6 cellular contexts compared by ENCODE assay signal in genomic region chr6:169697115-169697514, GRCh38. TPM values are rescaled to one million over a fixed set of nuclear protein-coding genes. Genes with fewer than 3 reads are reported as not detected.
A peak's percentile ranks its signal among the peaks of the same experiment; 100 is the strongest.
DNase-seq lines count a peak whose midpoint lies in the region; ATAC-seq, FAIRE-seq and TF ChIP-seq lines count a peak whose summit lies in the region.
"Not testable (repeated sequence)": the region's sequence is repeated elsewhere in the genome, so short reads cannot be mapped to it uniquely, and the experiment has no call there.

No MANE protein-coding gene starts in this region.

- not testable (repeated sequence) for H3K27me3 Mint-ChIP-seq in GM23338 (ENCODE audit: insufficient read depth, low read depth, poor library complexity); osteocyte (ENCODE audit: unreplicated experiment)

- RAD21 ChIA-PET in GM12878 (lab: Charles Lee; ENCODE audit: unreplicated experiment) = not testable (repeated sequence)

- not testable (repeated sequence) for H3K36me3 ChIP-seq in GM23338 (ENCODE audit: insufficient read depth); GM12878 (ENCODE audit: control insufficient read depth in 2 of 2, insufficient read depth in 2 of 2, low read length in 1 of 2)

- not testable (repeated sequence) for H3K9me3 ChIP-seq in GM12878 (replicated peaks; ENCODE audit: control insufficient read depth, insufficient read depth, low read length)

- not testable (repeated sequence) for H3K4me3 ChIP-seq in AG09309 (ENCODE audit: control insufficient read depth, low read depth, low read length); GM23338; GM12878

- not testable (repeated sequence) for H3K27ac ChIP-seq in GM23338 (ENCODE audit: low read depth); GM12878 (ENCODE audit: control insufficient read depth, insufficient read depth); foreskin keratinocyte

- CTCF ChIA-PET in GM12878 (lab: Yijun Ruan, JAX) = interaction anchor here (1.3 kb wide), 1 partner anchor 93 kb away, joined by 3 read pairs; no protein-coding TSS in a partner anchor

- TF ChIP-seq POLR2A in GM12878 (IDR thresholded peaks at IDR 0.05; ENCODE audit: low read depth, low read length) = not testable (repeated sequence)

- not testable (repeated sequence) for H3F3A ChIP-seq in GM23338 (replicated peaks; ENCODE audit: low read depth)

- H3K79me2 ChIP-seq in GM23338 (replicated peaks; ENCODE audit: insufficient read depth) = peaks cover 82% of the 10 kb centered on the region
- H3K79me2 ChIP-seq in GM12878 (ENCODE audit: control insufficient read depth, insufficient read depth, low read length) = peaks cover 16% of the 10 kb centered on the region

- H3K27me3 ChIP-seq in GM23338 (ENCODE audit: insufficient read depth); GM12878 (replicated peaks in 1 of 2; ENCODE audit: control insufficient read depth in 2 of 2, insufficient read depth in 2 of 2, low read length in 1 of 2); foreskin keratinocyte: not testable (repeated sequence)

- H3K27ac Mint-ChIP-seq in GM23338; osteocyte (ENCODE audit: unreplicated experiment): not testable (repeated sequence)

- H3K4me2 ChIP-seq in GM23338; GM12878 (ENCODE audit: control insufficient read depth, insufficient read depth): not testable (repeated sequence)

- H3K36me3 Mint-ChIP-seq in GM23338 (ENCODE audit: low read depth) = peaks cover 54% of the 10 kb centered on the region
- H3K36me3 Mint-ChIP-seq in osteocyte (ENCODE audit: unreplicated experiment) = not testable (repeated sequence)

- not testable (repeated sequence) for ATAC-seq in GM23338, GM12878, foreskin keratinocyte

- not testable (repeated sequence) for DNase-seq in AG09309 (ENCODE audit: low read depth); GM12878 (ENCODE audit: low read depth, low spot score); foreskin keratinocyte; osteocyte (ENCODE audit: extremely low spot score, unreplicated experiment)
- DNase-seq in GM23338 (ENCODE audit: low spot score) (peak; percentile 71), SK-MEL-5 (ENCODE audit: low read depth, low spot score) (peak; percentile 17)

- H3K4me1 Mint-ChIP-seq in GM23338 (peaks cover 21% of the 10 kb centered on the region), osteocyte (ENCODE audit: unreplicated experiment) (peaks cover 11% of the 10 kb centered on the region)

- not testable (repeated sequence) for TF ChIP-seq EP300 in GM12878 (IDR thresholded peaks at IDR 0.05; ENCODE audit: borderline replicate concordance in 1 of 2, control insufficient read depth in 1 of 2, low read depth in 2 of 2, low read length in 2 of 2)

- in situ Hi-C loops in SK-MEL-5 (cut with HindIII; ENCODE audit: low pct_unique_long_range_greater_than_20kb, low sequenced_read_pairs); GM12878 (cut with MboI): not testable (repeated sequence)

- BruUV-seq in GM12878 (replicated peaks; lab: Mats Ljungman, UMichigan) = not testable (repeated sequence)

- H2AFZ ChIP-seq in GM23338; GM12878 (ENCODE audit: control insufficient read depth, low read depth, low read length): not testable (repeated sequence)

- H3K9ac ChIP-seq in GM12878 (ENCODE audit: control insufficient read depth, insufficient read depth, low read length) = not testable (repeated sequence)

- not testable (repeated sequence) for H3K9me3 Mint-ChIP-seq in GM23338; osteocyte (ENCODE audit: unreplicated experiment)

- TF ChIP-seq RAD21 in GM12878 (IDR thresholded peaks at IDR 0.05; ENCODE audit: insufficient read depth, low read depth, low read length) = not testable (repeated sequence)

- POLR2A ChIA-PET in GM12878 (lab: Charles Lee) = not testable (repeated sequence)

- peaks cover 12% of the 10 kb centered on the region; the same call in 1 of the 2 replicates for H4K20me1 ChIP-seq in GM23338 (replicated peaks; ENCODE audit: insufficient read depth)
- H4K20me1 ChIP-seq in GM12878 (ENCODE audit: control insufficient read depth, insufficient read depth) = not testable (repeated sequence)

- TF ChIP-seq CTCF in AG09309 (IDR thresholded peaks at IDR 0.05; ENCODE audit: control insufficient read depth, insufficient read depth, low read depth, low read length, missing control alignments) (peak; percentile 36), GM23338 (conservative IDR thresholded peaks at IDR 0.05; ENCODE audit: low read depth in 2 of 2) (peak; percentile 67 to 80), GM12878 (IDR thresholded peaks at IDR 0.05 in 2 of 3, conservative IDR thresholded peaks at IDR 0.05 in 1 of 3; ENCODE audit: control insufficient read depth in 2 of 3, extremely low read depth in 1 of 3, insufficient read depth in 1 of 3, low read depth in 3 of 3, low read length in 3 of 3) (peak in 2 of 3 experiments; percentile 18 to 19; a peak in 3 of 6 replicates), foreskin keratinocyte (conservative IDR thresholded peaks at IDR 0.05) (peak; percentile 46), osteocyte (IDR thresholded peaks at IDR 0.05) (peak; percentile 48)

- intact Hi-C loops in GM12878 (cut with micrococcal nuclease; ENCODE audit: unreplicated experiment) = not testable (repeated sequence)

- not testable (repeated sequence) for H3K9me2 ChIP-seq in GM23338 (ENCODE audit: insufficient read depth)

- not testable (repeated sequence) for H3K4me3 Mint-ChIP-seq in GM23338; osteocyte (ENCODE audit: unreplicated experiment)

- FAIRE-seq in GM12878 (lab: Jason Lieb, UNC) = not testable (repeated sequence)

- WGBS in GM12878 (ENCODE audit: insufficient coverage, insufficient replicate concordance, low lambda C conversion rate, missing lambda C conversion rate) = 97% methylated on average over 10 of the region's 10 CpGs

- H3K4me1 ChIP-seq in GM23338 (ENCODE audit: insufficient read depth) (peaks cover 11% of the 10 kb centered on the region), foreskin keratinocyte (peaks cover 14% of the 10 kb centered on the region)
- not testable (repeated sequence) for H3K4me1 ChIP-seq in GM12878 (ENCODE audit: control insufficient read depth, insufficient read depth, low read length)

- SMC1A ChIA-PET in GM12878 (lab: Charles Lee; ENCODE audit: uncharacterized antibody, unreplicated experiment) = not testable (repeated sequence)

RNA-seq across cellular contexts. Expression of gene WDR27, which starts 4.7 kb away (rescaled TPM):
- total RNA-seq in GM23338 (2014; rRNA removed; shearing (Covaris generic)) = 65.9 and 80.4 TPM in 2 replicates
- polyA plus RNA-seq in GM23338 (2016; fragmentation: Nextera tagmentation; extraction: Ambion mirVana) (42.8 and 55.3 TPM in 2 replicates), GM12878 (2011; rRNA removed) (33.2 and 37.5 TPM in 2 replicates), GM12878 (2014; fragmentation: Illumina TruSeq; extraction: Trizol) (10.0 and 10.2 TPM in 2 replicates), GM12878 (2014; fragmentation: Nextera tagmentation; extraction: Ambion mirVana) (1 to 10 TPM; 1.9 to 3.8 TPM), GM12878 (2014; rRNA removed) (31.5 and 33.7 TPM in 2 replicates), GM12878 (2016; fragmentation: Nextera tagmentation; extraction: Ambion mirVana) (10 to 100 TPM; 19.2 to 22.0 TPM), foreskin keratinocyte (8.9 and 9.9 TPM in 2 replicates)
- total RNA-seq in SK-MEL-5 (2014; rRNA removed; shearing (Covaris generic)) = 10.2 and 10.8 TPM in 2 replicates
- polyA plus RNA-seq in SK-MEL-5 (2015; cell fraction: cytosol; rRNA removed) = 16.0 and 18.6 TPM in 2 replicates
- 207 and 319 TPM in 2 replicates for polyA plus RNA-seq in SK-MEL-5 (2015; cell fraction: nucleus; rRNA removed)
- 205 and 222 TPM in 2 replicates for total RNA-seq in GM12878 (2013; cell fraction: nucleolus; rRNA removed)
- total RNA-seq in GM12878 (2014; rRNA removed) (18.8 and 20.8 TPM in 2 replicates), GM12878 (2014; rRNA removed; fragmentation: Illumina TruSeq; extraction: Trizol) (9.8 and 11.9 TPM in 2 replicates), GM12878 (2021) (26.4 and 26.6 TPM in 2 replicates), foreskin keratinocyte (17.0 and 18.4 TPM in 2 replicates), osteocyte (37.0 and 37.4 TPM in 2 replicates)
- polyA plus RNA-seq in GM12878 (2011; ENCODE audit: low read depth) = 10.6 TPM
- 18.9 and 22.2 TPM in 2 replicates for polyA plus RNA-seq in GM12878 (2011; cell fraction: cytosol; rRNA removed)
- polyA plus RNA-seq in GM12878 (2011; cell fraction: nucleus; rRNA removed) = 394 and 455 TPM in 2 replicates
- polyA plus RNA-seq in GM12878 (2012) = 20.4 and 26.3 TPM in 2 replicates
- 15.5 and 16.8 TPM in 2 replicates for polyA minus RNA-seq in GM12878 (2011; rRNA and poly(A)+ RNA removed)
- 5.7 and 7.1 TPM in 2 replicates for polyA minus RNA-seq in GM12878 (2011; cell fraction: cytosol; rRNA and poly(A)+ RNA removed)
- polyA minus RNA-seq in GM12878 (2011; cell fraction: nucleus; rRNA and poly(A)+ RNA removed) = 54.3 and 68.3 TPM in 2 replicates

RNA-seq across cellular contexts. Expression of gene C6orf120, which starts 4.8 kb away (rescaled TPM):
- total RNA-seq in GM23338 (2014; rRNA removed; shearing (Covaris generic)) = 49.3 and 57.3 TPM in 2 replicates
- polyA plus RNA-seq in GM23338 (2016; fragmentation: Nextera tagmentation; extraction: Ambion mirVana) (18.3 and 18.8 TPM in 2 replicates), GM12878 (2011; rRNA removed) (14.6 and 19.7 TPM in 2 replicates), GM12878 (2014; fragmentation: Illumina TruSeq; extraction: Trizol) (14.3 and 18.5 TPM in 2 replicates), GM12878 (2014; fragmentation: Nextera tagmentation; extraction: Ambion mirVana) (1 to 10 TPM; 3.6 to 6.2 TPM), GM12878 (2014; rRNA removed) (15.9 and 19.5 TPM in 2 replicates), GM12878 (2016; fragmentation: Nextera tagmentation; extraction: Ambion mirVana) (10 to 100 TPM; 19.9 to 20.8 TPM), foreskin keratinocyte (7.0 and 8.2 TPM in 2 replicates)
- total RNA-seq in SK-MEL-5 (2014; rRNA removed; shearing (Covaris generic)) = 48.8 and 51.8 TPM in 2 replicates
- polyA plus RNA-seq in SK-MEL-5 (2015; cell fraction: cytosol; rRNA removed) = 55.2 and 67.5 TPM in 2 replicates
- polyA plus RNA-seq in SK-MEL-5 (2015; cell fraction: nucleus; rRNA removed) = 38.9 and 41.0 TPM in 2 replicates
- 27.1 and 29.1 TPM in 2 replicates for total RNA-seq in GM12878 (2013; cell fraction: nucleolus; rRNA removed)
- total RNA-seq in GM12878 (2014; rRNA removed) (23.9 and 26.2 TPM in 2 replicates), GM12878 (2014; rRNA removed; fragmentation: Illumina TruSeq; extraction: Trizol) (16.9 and 17.4 TPM in 2 replicates), GM12878 (2021) (20.7 and 20.8 TPM in 2 replicates), foreskin keratinocyte (17.0 and 17.9 TPM in 2 replicates), osteocyte (32.3 and 33.1 TPM in 2 replicates)
- polyA plus RNA-seq in GM12878 (2011; ENCODE audit: low read depth) = 7.2 TPM
- polyA plus RNA-seq in GM12878 (2011; cell fraction: cytosol; rRNA removed) = 8.3 and 10.1 TPM in 2 replicates
- 12.9 and 14.0 TPM in 2 replicates for polyA plus RNA-seq in GM12878 (2011; cell fraction: nucleus; rRNA removed)
- polyA plus RNA-seq in GM12878 (2012) = 10.8 and 12.8 TPM in 2 replicates
- polyA minus RNA-seq in GM12878 (2011; rRNA and poly(A)+ RNA removed) = 7.2 and 8.7 TPM in 2 replicates
- 5.6 and 6.9 TPM in 2 replicates for polyA minus RNA-seq in GM12878 (2011; cell fraction: cytosol; rRNA and poly(A)+ RNA removed)
- polyA minus RNA-seq in GM12878 (2011; cell fraction: nucleus; rRNA and poly(A)+ RNA removed) = 12.3 and 16.0 TPM in 2 replicates

RNA-seq across cellular contexts. Expression of gene PHF10, which starts 27.2 kb away (rescaled TPM):
- total RNA-seq in GM23338 (2014; rRNA removed; shearing (Covaris generic)) = 44.7 and 48.1 TPM in 2 replicates
- 15.7 and 16.5 TPM in 2 replicates for polyA plus RNA-seq in GM23338 (2016; fragmentation: Nextera tagmentation; extraction: Ambion mirVana)
- total RNA-seq in SK-MEL-5 (2014; rRNA removed; shearing (Covaris generic)) = 15.2 and 15.4 TPM in 2 replicates
- 24.4 and 27.6 TPM in 2 replicates for polyA plus RNA-seq in SK-MEL-5 (2015; cell fraction: cytosol; rRNA removed)
- polyA plus RNA-seq in SK-MEL-5 (2015; cell fraction: nucleus; rRNA removed) = 32.1 and 38.6 TPM in 2 replicates
- total RNA-seq in GM12878 (2013; cell fraction: nucleolus; rRNA removed) = 57.5 and 57.7 TPM in 2 replicates
- 12.4 and 15.3 TPM in 2 replicates for total RNA-seq in GM12878 (2014; rRNA removed)
- total RNA-seq in GM12878 (2014; rRNA removed; fragmentation: Illumina TruSeq; extraction: Trizol) = 18.6 and 19.7 TPM in 2 replicates
- total RNA-seq in GM12878 (2021) = 23.5 and 24.6 TPM in 2 replicates
- 12.1 TPM for polyA plus RNA-seq in GM12878 (2011; ENCODE audit: low read depth)
- 35.6 and 49.6 TPM in 2 replicates for polyA plus RNA-seq in GM12878 (2011; rRNA removed)
- polyA plus RNA-seq in GM12878 (2011; cell fraction: cytosol; rRNA removed) = 11.2 and 15.3 TPM in 2 replicates
- 36.8 and 37.9 TPM in 2 replicates for polyA plus RNA-seq in GM12878 (2011; cell fraction: nucleus; rRNA removed)
- 16.8 and 24.7 TPM in 2 replicates for polyA plus RNA-seq in GM12878 (2012)
- 33.8 and 44.0 TPM in 2 replicates for polyA plus RNA-seq in GM12878 (2014; fragmentation: Illumina TruSeq; extraction: Trizol)
- 10 to 100 TPM; 11.6 to 13.1 TPM for polyA plus RNA-seq in GM12878 (2014; fragmentation: Nextera tagmentation; extraction: Ambion mirVana)
- polyA plus RNA-seq in GM12878 (2014; rRNA removed) = 23.8 and 24.5 TPM in 2 replicates
- 1 to 10 TPM; 3.8 to 7.1 TPM for polyA plus RNA-seq in GM12878 (2016; fragmentation: Nextera tagmentation; extraction: Ambion mirVana)
- polyA minus RNA-seq in GM12878 (2011; rRNA and poly(A)+ RNA removed) = 11.0 and 21.1 TPM in 2 replicates
- 7.5 and 9.3 TPM in 2 replicates for polyA minus RNA-seq in GM12878 (2011; cell fraction: cytosol; rRNA and poly(A)+ RNA removed)
- 13.7 and 16.4 TPM in 2 replicates for polyA minus RNA-seq in GM12878 (2011; cell fraction: nucleus; rRNA and poly(A)+ RNA removed)
- 19.9 and 21.6 TPM in 2 replicates for total RNA-seq in foreskin keratinocyte
- 19.8 and 21.9 TPM in 2 replicates for polyA plus RNA-seq in foreskin keratinocyte
- 50.6 and 50.8 TPM in 2 replicates for total RNA-seq in osteocyte

RNA-seq across cellular contexts. Expression of gene DYNLT2, which starts 54.3 kb away (rescaled TPM):
- 2.8 and 3.3 TPM in 2 replicates for total RNA-seq in GM23338 (2014; rRNA removed; shearing (Covaris generic))
- polyA plus RNA-seq in GM23338 (2016; fragmentation: Nextera tagmentation; extraction: Ambion mirVana) (1.6 and 4.4 TPM in 2 replicates), GM12878 (2011; rRNA removed) (5.3 and 9.2 TPM in 2 replicates), GM12878 (2014; fragmentation: Illumina TruSeq; extraction: Trizol) (5.7 and 8.8 TPM in 2 replicates), GM12878 (2014; fragmentation: Nextera tagmentation; extraction: Ambion mirVana) (1 to 10 TPM; 2.2 to 3.0 TPM), GM12878 (2014; rRNA removed) (5.0 and 5.9 TPM in 2 replicates), GM12878 (2016; fragmentation: Nextera tagmentation; extraction: Ambion mirVana) (1 to 10 TPM; 5.8 to 5.9 TPM), foreskin keratinocyte (0.26 and 0.30 TPM in 2 replicates)
- 0.61 and 1.4 TPM in 2 replicates for total RNA-seq in SK-MEL-5 (2014; rRNA removed; shearing (Covaris generic))
- 0.16 and 0.52 TPM in 2 replicates for polyA plus RNA-seq in SK-MEL-5 (2015; cell fraction: cytosol; rRNA removed)
- polyA plus RNA-seq in SK-MEL-5 (2015; cell fraction: nucleus; rRNA removed) = 7.8 and 9.8 TPM in 2 replicates
- 11.3 and 12.7 TPM in 2 replicates for total RNA-seq in GM12878 (2013; cell fraction: nucleolus; rRNA removed)
- total RNA-seq in GM12878 (2014; rRNA removed) (3.7 and 5.4 TPM in 2 replicates), GM12878 (2014; rRNA removed; fragmentation: Illumina TruSeq; extraction: Trizol) (5.5 TPM in 2 replicates), GM12878 (2021) (2.9 and 3.8 TPM in 2 replicates), foreskin keratinocyte (0.56 and 0.85 TPM in 2 replicates), osteocyte (1.4 and 3.0 TPM in 2 replicates)
- polyA plus RNA-seq in GM12878 (2011; ENCODE audit: low read depth) = 0.77 TPM
- 1.7 and 1.8 TPM in 2 replicates for polyA plus RNA-seq in GM12878 (2011; cell fraction: cytosol; rRNA removed)
- 2.2 and 2.3 TPM in 2 replicates for polyA plus RNA-seq in GM12878 (2011; cell fraction: nucleus; rRNA removed)
- polyA plus RNA-seq in GM12878 (2012) = 1.7 and 3.3 TPM in 2 replicates
- 0.82 and 1.1 TPM in 2 replicates for polyA minus RNA-seq in GM12878 (2011; rRNA and poly(A)+ RNA removed)
- polyA minus RNA-seq in GM12878 (2011; cell fraction: cytosol; rRNA and poly(A)+ RNA removed) = 0.67 and 1.1 TPM in 2 replicates
- 2.7 and 4.6 TPM in 2 replicates for polyA minus RNA-seq in GM12878 (2011; cell fraction: nucleus; rRNA and poly(A)+ RNA removed)

RNA-seq across cellular contexts. Expression of gene ERMARD, which starts 54.3 kb away (rescaled TPM):
- 7.6 and 11.7 TPM in 2 replicates for total RNA-seq in GM23338 (2014; rRNA removed; shearing (Covaris generic))
- 8.5 and 8.6 TPM in 2 replicates for polyA plus RNA-seq in GM23338 (2016; fragmentation: Nextera tagmentation; extraction: Ambion mirVana)
- 16.2 and 18.1 TPM in 2 replicates for total RNA-seq in SK-MEL-5 (2014; rRNA removed; shearing (Covaris generic))
- polyA plus RNA-seq in SK-MEL-5 (2015; cell fraction: cytosol; rRNA removed) = 8.7 and 10.9 TPM in 2 replicates
- polyA plus RNA-seq in SK-MEL-5 (2015; cell fraction: nucleus; rRNA removed) = 75.3 and 92.0 TPM in 2 replicates
- 49.0 and 52.7 TPM in 2 replicates for total RNA-seq in GM12878 (2013; cell fraction: nucleolus; rRNA removed)
- total RNA-seq in GM12878 (2014; rRNA removed) = 24.4 and 27.2 TPM in 2 replicates
- total RNA-seq in GM12878 (2014; rRNA removed; fragmentation: Illumina TruSeq; extraction: Trizol) = 25.3 and 26.3 TPM in 2 replicates
- 29.5 and 33.6 TPM in 2 replicates for total RNA-seq in GM12878 (2021)
- polyA plus RNA-seq in GM12878 (2011; ENCODE audit: low read depth) = 35.0 TPM
- 42.7 and 48.4 TPM in 2 replicates for polyA plus RNA-seq in GM12878 (2011; rRNA removed)
- polyA plus RNA-seq in GM12878 (2011; cell fraction: cytosol; rRNA removed) = 42.6 and 52.0 TPM in 2 replicates
- 135 and 152 TPM in 2 replicates for polyA plus RNA-seq in GM12878 (2011; cell fraction: nucleus; rRNA removed)
- 26.5 and 28.5 TPM in 2 replicates for polyA plus RNA-seq in GM12878 (2012)
- 24.8 and 32.3 TPM in 2 replicates for polyA plus RNA-seq in GM12878 (2014; fragmentation: Illumina TruSeq; extraction: Trizol)
- 10 to 100 TPM; 43.7 to 63.3 TPM for polyA plus RNA-seq in GM12878 (2014; fragmentation: Nextera tagmentation; extraction: Ambion mirVana)
- polyA plus RNA-seq in GM12878 (2014; rRNA removed) = 27.4 and 28.3 TPM in 2 replicates
- polyA plus RNA-seq in GM12878 (2016; fragmentation: Nextera tagmentation; extraction: Ambion mirVana) = 10 to 100 TPM; 34.6 to 46.1 TPM
- 32.7 and 50.0 TPM in 2 replicates for polyA minus RNA-seq in GM12878 (2011; rRNA and poly(A)+ RNA removed)
- 6.3 and 9.0 TPM in 2 replicates for polyA minus RNA-seq in GM12878 (2011; cell fraction: cytosol; rRNA and poly(A)+ RNA removed)
- polyA minus RNA-seq in GM12878 (2011; cell fraction: nucleus; rRNA and poly(A)+ RNA removed) = 17.5 and 25.5 TPM in 2 replicates
- 20.1 and 22.4 TPM in 2 replicates for total RNA-seq in foreskin keratinocyte
- polyA plus RNA-seq in foreskin keratinocyte = 18.9 and 19.0 TPM in 2 replicates
- 34.6 and 39.9 TPM in 2 replicates for total RNA-seq in osteocyte

Comparison
In these comparisons a context has a peak if more than half of its experiments do, and no peak if none do; other contexts are left out.
1. CTCF ChIP-seq: peak in every context shown above with its lines; median percentile 74 in GM23338; 48 in osteocyte; 46 in foreskin keratinocyte; 36 in AG09309; 18 in GM12878.